27 cellular contexts compared by ENCODE assay signal in genomic region chr12:88416155-88416554, GRCh38.
DNase-seq lines count a peak whose midpoint lies in the region; ATAC-seq and TF ChIP-seq lines count a peak whose summit lies in the region.
"Had no signal": no experiment of that assay in that cellular context is flagged by ENCODE, and none has a peak within 500 bp of the region (broad histone marks: within the 10 kb centered on the region; RNA-seq: fewer than 3 reads in every experiment).

No MANE protein-coding gene starts in this region.

- no peak overlapping the region for H3K23ac ChIP-seq in mesendoderm (ENCODE audit: low read length)

- H3K4me3 ChIP-seq in Karpas-422 (ENCODE audit: low read length) (no peak overlapping the region), brain microvascular endothelial cell (ENCODE audit: low read depth, low read length) (peak overlapping the region; percentile 41), rectal smooth muscle tissue (ENCODE audit: low read length) (no peak overlapping the region), mesendoderm (ENCODE audit: low read length) (no peak overlapping the region)
- H3K4me3 ChIP-seq: cardiac muscle cell, left lung, prostate gland, thyroid gland had no signal

- H2BK120ac ChIP-seq in mesendoderm (ENCODE audit: low read depth, low read length) = no peak overlapping the region

- H3K4me2 ChIP-seq in Karpas-422 (ENCODE audit: low read depth, low read length, poor library complexity, severe bottlenecking) (peak overlapping the region; percentile 8), mesendoderm (ENCODE audit: low read length) (no peak overlapping the region)

- H3K9ac ChIP-seq in Karpas-422 (ENCODE audit: low read length) (no peak overlapping the region), rectal smooth muscle tissue (ENCODE audit: low read length) (no peak overlapping the region), mesendoderm (ENCODE audit: low read length) (no peak overlapping the region)

- no peak overlapping the region for H3K4ac ChIP-seq in mesendoderm (ENCODE audit: low read depth, low read length)

- no peak overlapping the region for H2AK5ac ChIP-seq in mesendoderm (ENCODE audit: low read length)

- H3K27ac ChIP-seq in Karpas-422 (ENCODE audit: low read length) (no peak overlapping the region), brain microvascular endothelial cell (peak overlapping the region; percentile 88), rectal smooth muscle tissue (ENCODE audit: low read depth, low read length) (peak overlapping the region; percentile 23), mesendoderm (ENCODE audit: low read depth, low read length) (no peak overlapping the region)
- H3K27ac ChIP-seq: cardiac muscle cell, left lung, neutrophil, prostate gland, thyroid gland had no signal

- H3K18ac ChIP-seq in mesendoderm (ENCODE audit: low read length) = no peak overlapping the region

- no peaks in the 10 kb centered on the region for H3K9me3 ChIP-seq in Karpas-422 (ENCODE audit: low read length)
- H3K9me3 ChIP-seq: left lung, neutrophil, prostate gland, thyroid gland had no signal

- H3K79me2 ChIP-seq in Karpas-422 (ENCODE audit: low read length) = no peaks in the 10 kb centered on the region
- H3K79me2 ChIP-seq in mesendoderm (ENCODE audit: control insufficient read depth, insufficient read depth, low read length) = no peaks in the 10 kb centered on the region

- H2AFZ ChIP-seq in Karpas-422 (ENCODE audit: low read length) = no peak overlapping the region

- H2BK15ac ChIP-seq in mesendoderm (replicated peaks; ENCODE audit: low read depth) = no peak overlapping the region

- H3K36me3 ChIP-seq in Karpas-422 (ENCODE audit: insufficient read depth, low read length) = no peaks in the 10 kb centered on the region
- no peaks in the 10 kb centered on the region for H3K36me3 ChIP-seq in brain microvascular endothelial cell (replicated peaks)
- no peaks in the 10 kb centered on the region for H3K36me3 ChIP-seq in rectal smooth muscle tissue (ENCODE audit: control insufficient read depth, insufficient read depth, low read length)
- H3K36me3 ChIP-seq in mesendoderm (ENCODE audit: control insufficient read depth, insufficient read depth, low read length) = no peaks in the 10 kb centered on the region
- H3K36me3 ChIP-seq: cardiac muscle cell, left lung, neutrophil, prostate gland, thyroid gland had no signal

- no CpG with 5 or more reads among the region's 2 CpGs for WGBS in mesendoderm (ENCODE audit: extremely low coverage, insufficient coverage, low lambda C conversion rate)

- H4K20me1 ChIP-seq in Karpas-422 (ENCODE audit: insufficient read depth, low read depth, low read length) = no peaks in the 10 kb centered on the region

- H3K9me2 ChIP-seq in Karpas-422 (replicated peaks; ENCODE audit: insufficient read depth, low read length) = no peaks in the 10 kb centered on the region

- no peak overlapping the region for H4K8ac ChIP-seq in mesendoderm (ENCODE audit: low read depth, low read length)

- H4K5ac ChIP-seq in mesendoderm (ENCODE audit: low read length) = no peak overlapping the region

- H3K56ac ChIP-seq in mesendoderm (ENCODE audit: low read length) = no peak overlapping the region

- in situ Hi-C loops in brain microvascular endothelial cell (cut with HindIII; ENCODE audit: low pct_ligation_motif_present, low sequenced_read_pairs) = no loop called here

- H3K79me1 ChIP-seq in mesendoderm (ENCODE audit: low read length) = no peaks in the 10 kb centered on the region

- no peak for TF ChIP-seq CTCF in brain microvascular endothelial cell (IDR thresholded peaks at IDR 0.05; ENCODE audit: low read depth, low read length, missing control alignments)

- H3K27me3 ChIP-seq in Karpas-422 (ENCODE audit: low read length) = 0 out of 2 replicates have a peak, but pooled peaks cover 3% of the 10 kb centered on the region
- H3K27me3 ChIP-seq in brain microvascular endothelial cell (replicated peaks) = no peaks in the 10 kb centered on the region
- no peaks in the 10 kb centered on the region for H3K27me3 ChIP-seq in rectal smooth muscle tissue (ENCODE audit: control insufficient read depth, insufficient read depth, low read length)
- H3K27me3 ChIP-seq in mesendoderm (ENCODE audit: insufficient read depth, low read length, poor library complexity) = no peaks in the 10 kb centered on the region
- H3K27me3 ChIP-seq: cardiac muscle cell, left lung, neutrophil, thyroid gland had no signal

- no peak overlapping the region for H2BK5ac ChIP-seq in mesendoderm (ENCODE audit: low read length)

- ATAC-seq in GM18873 (IDR thresholded peaks at IDR 0.05; ENCODE audit: low FRiP score, unreplicated experiment) = peak; percentile 50
- no peak for ATAC-seq in HG02571 (IDR thresholded peaks at IDR 0.05; ENCODE audit: unreplicated experiment)
- ATAC-seq: Right ventricle myocardium inferior, sciatic nerve had no signal

- DNase-seq in Karpas-422 (no peak), brain microvascular endothelial cell (no peak), mesendoderm (no peak), Kasumi-1 (lab: John Stamatoyannopoulos, UW) (no peak)
- DNase-seq: activated CD4-positive, alpha-beta T cell treated with anti-CD3 and anti-CD28 coated beads, Interleukin-2, amount 10 ng/mL, durations not matched to agents 24 days and 14 days; activated gamma-delta T cell; activated naive CD8-positive, alpha-beta T cell treated with anti-CD3 and anti-CD28 coated beads for 36 hours; activated T-cell treated with anti-CD3 and anti-CD28 coated beads, Interleukin-2, amount 50 U/mL, for 24 hours; aorta; C1 segment of cervical spinal cord; DMS153; effector CD4-positive, alpha-beta T cell; islet precursor cell; left lung; naive B cell; NK-92 treated with Interleukin-12 subunit alpha and Interleukin-12 subunit beta, amount 100 ng/mL, for 24 hours; stimulated activated CD4-positive, alpha-beta T cell treated with anti-CD3 and anti-CD28 coated beads, Interleukin-12 subunit alpha, Interleukin-12 subunit beta, amount 100 ng/mL, for 4 hours; stimulated activated CD4-positive, alpha-beta T cell treated with anti-CD3 and anti-CD28 coated beads, Interleukin-2, amount 100 ng/mL, for 48 hours; thyroid gland had no signal

- H3K4me1 ChIP-seq in Karpas-422 (ENCODE audit: low read length) = no peaks in the 10 kb centered on the region
- H3K4me1 ChIP-seq in rectal smooth muscle tissue (ENCODE audit: control insufficient read depth, insufficient read depth, low read length) = peaks cover 25% of the 10 kb centered on the region
- H3K4me1 ChIP-seq in mesendoderm (ENCODE audit: control insufficient read depth, low read depth, low read length) = no peaks in the 10 kb centered on the region
- H3K4me1 ChIP-seq: left lung, prostate gland, thyroid gland had no signal

Comparison
In these comparisons a context has a peak if more than half of its experiments do, and no peak if none do; other contexts are left out.
1. H3K27ac ChIP-seq: peak in brain microvascular endothelial cell (single experiment) and rectal smooth muscle tissue (single experiment); none in Karpas-422 (single experiment) and mesendoderm (single experiment).